In genomic region chr1:20947409-20947808, GRCh38 we compare ENCODE assay signal across 24 cellular contexts.
A peak's percentile ranks its signal among the peaks of the same experiment; 100 is the strongest.
DNase-seq lines count a peak whose midpoint lies in the region; ATAC-seq and TF ChIP-seq lines count a peak whose summit lies in the region.
"Had no signal": no experiment of that assay in that cellular context is flagged by ENCODE, and none has a peak within 500 bp of the region (broad histone marks: within the 10 kb centered on the region; RNA-seq: fewer than 3 reads in every experiment).

No MANE protein-coding gene starts in this region.

- no peaks in the 10 kb centered on the region for H3K79me1 ChIP-seq in H9 (ENCODE audit: insufficient read depth, low read depth, low read length, poor library complexity, severe bottlenecking)

- ATAC-seq in WTC11: no peak
- ATAC-seq in HG03135 (IDR thresholded peaks at IDR 0.05; ENCODE audit: unreplicated experiment): no peak
- ATAC-seq: GM12878 had no signal

- no peaks in the 10 kb centered on the region for H3K9me3 Mint-ChIP-seq in H9
- H3K9me3 Mint-ChIP-seq in WTC11: no peaks in the 10 kb centered on the region
- no peaks in the 10 kb centered on the region for H3K9me3 Mint-ChIP-seq in endothelial cell (ENCODE audit: unreplicated experiment)
- H3K9me3 Mint-ChIP-seq in osteocyte (ENCODE audit: unreplicated experiment): no peaks in the 10 kb centered on the region
- H3K9me3 Mint-ChIP-seq: CD8-positive, alpha-beta memory T cell had no signal

- H2AFZ ChIP-seq in H9 (ENCODE audit: low read length): no peak overlapping the region
- H2AFZ ChIP-seq: GM23248 had no signal

- no peak overlapping the region for H2BK20ac ChIP-seq in H9 (ENCODE audit: low read depth, low read length, poor library complexity, severe bottlenecking)

- no peak overlapping the region for H3K23ac ChIP-seq in H9 (ENCODE audit: insufficient read length, low read depth, low read length)

- H2BK120ac ChIP-seq in H9 (ENCODE audit: low read depth, low read length, poor library complexity, severe bottlenecking): no peak overlapping the region

- H3K4me1 ChIP-seq in H9 (ENCODE audit: insufficient read depth, low read length) (no peaks in the 10 kb centered on the region), BE2C (no peaks in the 10 kb centered on the region)

- TF ChIP-seq CTCF in H9 (conservative IDR thresholded peaks at IDR 0.05) (no peak), WTC11 (IDR thresholded peaks at IDR 0.05) (no peak), endothelial cell (IDR thresholded peaks at IDR 0.05; ENCODE audit: unreplicated experiment) (no peak), osteocyte (IDR thresholded peaks at IDR 0.05) (no peak), BE2C (IDR thresholded peaks at IDR 0.05; ENCODE audit: low read depth, low read length) (no peak)

- no peaks in the 10 kb centered on the region for H4K20me1 ChIP-seq in H9 (ENCODE audit: control insufficient read depth, insufficient read depth, insufficient read length)

- H4K91ac ChIP-seq in H9 (ENCODE audit: insufficient read length, low read depth, low read length): no peak overlapping the region

- H3K36me3 Mint-ChIP-seq in H9 (ENCODE audit: insufficient read depth in 1 of 3, low read depth in 3 of 3) (peaks cover 5 to 11% (median 6%) of the 10 kb centered on the region in 3 experiments; a peak in 6 of 7 replicates), WTC11 (no peaks in the 10 kb centered on the region; the same call in none of the 2 replicates), endothelial cell (ENCODE audit: low read depth, unreplicated experiment) (peaks cover 4% of the 10 kb centered on the region), osteocyte (ENCODE audit: unreplicated experiment) (peaks cover 31% of the 10 kb centered on the region)

- no peak overlapping the region for H3K4me3 ChIP-seq in BE2C (ENCODE audit: low read depth, low read length)
- H3K4me3 ChIP-seq: GM12878, GM23248 had no signal

- H4K8ac ChIP-seq in H9 (replicated peaks; ENCODE audit: insufficient read length, low read depth, low read length): no peak overlapping the region

- H3K56ac ChIP-seq in H9 (ENCODE audit: insufficient read length, low read depth, low read length): no peak overlapping the region

- no peaks in the 10 kb centered on the region for H3K79me2 ChIP-seq in H9 (ENCODE audit: insufficient read depth, low read length)

- no peak overlapping the region for H3T11ph ChIP-seq in H9 (ENCODE audit: low read length)

- no peak overlapping the region for H3K14ac ChIP-seq in H9 (ENCODE audit: insufficient read depth, low read length)

- no CpG with 5 or more reads among the region's 2 CpGs for WGBS in H9 (ENCODE audit: extremely low coverage, insufficient read length, low lambda C conversion rate)

- no peak overlapping the region for H4K5ac ChIP-seq in H9 (ENCODE audit: insufficient read length, low read depth, low read length)

- no peaks in the 10 kb centered on the region for H3K36me3 ChIP-seq in BE2C

- H3K9me3 ChIP-seq in H9 (ENCODE audit: control insufficient read depth, low read depth, low read length) (no peaks in the 10 kb centered on the region), BE2C (no peaks in the 10 kb centered on the region)

- H3K18ac ChIP-seq in H9 (ENCODE audit: insufficient read length, low read depth, low read length): no peak overlapping the region

- no peak overlapping the region for H3K9ac ChIP-seq in H9 (ENCODE audit: extremely low read depth, insufficient read length, low read length)
- H3K9ac ChIP-seq: GM23248, KMS-11 had no signal

- no peak overlapping the region for H3K27ac ChIP-seq in H9 (ENCODE audit: insufficient read length, low read depth, low read length)
- H3K27ac ChIP-seq: C4-2B, GM23248, KMS-11 had no signal

- no peaks in the 10 kb centered on the region for H3K23me2 ChIP-seq in H9 (ENCODE audit: insufficient read length, low read depth, low read length, poor library complexity, severe bottlenecking)

- H2BK15ac ChIP-seq in H9 (ENCODE audit: low read depth, low read length): no peak overlapping the region

- H3K4me2 ChIP-seq in H9 (ENCODE audit: insufficient read depth, insufficient read length, low read length): no peak overlapping the region
- H3K4me2 ChIP-seq: KMS-11 had no signal

- H3K4me3 Mint-ChIP-seq in H9 (no peak overlapping the region; a peak in 1 of 5 replicates), WTC11 (no peak overlapping the region), endothelial cell (ENCODE audit: unreplicated experiment) (no peak overlapping the region), osteocyte (ENCODE audit: unreplicated experiment) (no peak overlapping the region)
- H3K4me3 Mint-ChIP-seq: CD8-positive, alpha-beta memory T cell had no signal

- intact Hi-C loops in head of caudate nucleus (cut with DNase I): no loop called here

- H3K27me3 ChIP-seq in H9 (ENCODE audit: insufficient read depth, low read length): no peaks in the 10 kb centered on the region
- no peaks in the 10 kb centered on the region for H3K27me3 ChIP-seq in BE2C

- H2BK5ac ChIP-seq in H9 (ENCODE audit: insufficient read length, low read length): no peak overlapping the region

- no peak overlapping the region for H2BK12ac ChIP-seq in H9 (ENCODE audit: insufficient read length, low read depth, low read length)

- CTCF ChIA-PET in WTC11 (lab: Charles Lee): no interaction called here

- POLR2A ChIA-PET in WTC11 (lab: Charles Lee): no interaction called here

- H2AK5ac ChIP-seq in H9 (ENCODE audit: insufficient read length, low read length): no peak overlapping the region

- H3K4me1 Mint-ChIP-seq in H9 (peaks cover 15 to 18% of the 10 kb centered on the region in 2 experiments), WTC11 (peaks cover 27% of the 10 kb centered on the region), endothelial cell (ENCODE audit: unreplicated experiment) (peaks cover 10% of the 10 kb centered on the region), osteocyte (ENCODE audit: unreplicated experiment) (no peaks in the 10 kb centered on the region)
- H3K4me1 Mint-ChIP-seq: CD8-positive, alpha-beta memory T cell had no signal

- H3K4ac ChIP-seq in H9 (ENCODE audit: low read depth, low read length): no peak overlapping the region

- no peak for DNase-seq in H9
- DNase-seq in WTC11 (ENCODE audit: low spot score): no peak
- no peak for DNase-seq in endothelial cell (ENCODE audit: low spot score)
- no peak for DNase-seq in osteocyte (ENCODE audit: extremely low spot score, unreplicated experiment)
- DNase-seq in head of caudate nucleus: no peak
- DNase-seq in BE2C: no peak
- DNase-seq: CD8-positive, alpha-beta memory T cell; DMS 273 treated with DMSO at 0.1 percent for 48 hours; DMS79; EL; GDM1; GM23248; HCEC 1CT; IMR-90; MM.1S; NCI-H2029; NCI-H2227 treated with DMSO at 0.1 percent for 48 hours; NCI-H526 treated with DMSO at 0.1 percent for 48 hours; Right ventricle myocardium superior; RPMI8226 had no signal

- H3K27me3 Mint-ChIP-seq in H9 (ENCODE audit: low read depth): no peaks in the 10 kb centered on the region
- no peaks in the 10 kb centered on the region; the same call in 1 of the 2 replicates for H3K27me3 Mint-ChIP-seq in WTC11 (ENCODE audit: low read depth)
- no peaks in the 10 kb centered on the region for H3K27me3 Mint-ChIP-seq in endothelial cell (ENCODE audit: unreplicated experiment)
- no peaks in the 10 kb centered on the region for H3K27me3 Mint-ChIP-seq in osteocyte (ENCODE audit: unreplicated experiment)
- H3K27me3 Mint-ChIP-seq: CD8-positive, alpha-beta memory T cell had no signal

- peak overlapping the region; percentile 5 to 57 (median 41); a peak in 3 of 7 replicates for H3K27ac Mint-ChIP-seq in H9
- H3K27ac Mint-ChIP-seq in WTC11: peak overlapping the region; percentile 20
- H3K27ac Mint-ChIP-seq in endothelial cell (ENCODE audit: unreplicated experiment): peak overlapping the region; percentile 15
- peak overlapping the region; percentile 33 for H3K27ac Mint-ChIP-seq in osteocyte (ENCODE audit: unreplicated experiment)

TF ChIP-seq in WTC11, 78 proteins besides CTCF, POLR2A, EP300 and RAD21 (continues in another document):
- no peak for TF ChIP-seq ZNF317 (CRISPR knock-in tag; IDR thresholded peaks at IDR 0.05; ENCODE audit: borderline replicate concordance, low read depth)
- no peak for TF ChIP-seq MXD4 (CRISPR knock-in tag; IDR thresholded peaks at IDR 0.05; ENCODE audit: borderline replicate concordance)
- TF ChIP-seq CREM (CRISPR knock-in tag; IDR thresholded peaks at IDR 0.05): no peak
- TF ChIP-seq NFYB (CRISPR knock-in tag; conservative IDR thresholded peaks at IDR 0.05; ENCODE audit: low read depth): no peak
- TF ChIP-seq USF1 (CRISPR knock-in tag; IDR thresholded peaks at IDR 0.05): no peak
- no peak for TF ChIP-seq GABPB1 (CRISPR knock-in tag; IDR thresholded peaks at IDR 0.05)
- TF ChIP-seq SOX15 (CRISPR knock-in tag; IDR thresholded peaks at IDR 0.05): no peak
- TF ChIP-seq MLX (CRISPR knock-in tag; IDR thresholded peaks at IDR 0.05): no peak
- no peak for TF ChIP-seq ZNF423 (CRISPR knock-in tag; IDR thresholded peaks at IDR 0.05)
- TF ChIP-seq SMAD3 (CRISPR knock-in tag; IDR thresholded peaks at IDR 0.05; ENCODE audit: borderline replicate concordance): no peak
- TF ChIP-seq MYBL2 (CRISPR knock-in tag; IDR thresholded peaks at IDR 0.05): no peak
- no peak for TF ChIP-seq OVOL2 (CRISPR knock-in tag; IDR thresholded peaks at IDR 0.05; ENCODE audit: borderline replicate concordance)
